Comparison of ENCODE assay signal across 1 cellular context in genomic region chr9:133592731-133593409, GRCh38.
A peak's percentile ranks its signal among the peaks of the same experiment; 100 is the strongest.
TF ChIP-seq lines count a peak whose summit lies in the region.

No MANE protein-coding gene starts in this region.

TF ChIP-seq in H1, 55 proteins besides CTCF, POLR2A, EP300 and RAD21:
- TF ChIP-seq JUND (IDR thresholded peaks at IDR 0.05; ENCODE audit: low read length) (no peak), KDM1A (IDR thresholded peaks at IDR 0.05; ENCODE audit: borderline replicate concordance, low read length) (peak; percentile 70; the same call in 1 of the 2 replicates)
